ENCODE assay signal across 16 cellular contexts in the genomic region with DNA sequence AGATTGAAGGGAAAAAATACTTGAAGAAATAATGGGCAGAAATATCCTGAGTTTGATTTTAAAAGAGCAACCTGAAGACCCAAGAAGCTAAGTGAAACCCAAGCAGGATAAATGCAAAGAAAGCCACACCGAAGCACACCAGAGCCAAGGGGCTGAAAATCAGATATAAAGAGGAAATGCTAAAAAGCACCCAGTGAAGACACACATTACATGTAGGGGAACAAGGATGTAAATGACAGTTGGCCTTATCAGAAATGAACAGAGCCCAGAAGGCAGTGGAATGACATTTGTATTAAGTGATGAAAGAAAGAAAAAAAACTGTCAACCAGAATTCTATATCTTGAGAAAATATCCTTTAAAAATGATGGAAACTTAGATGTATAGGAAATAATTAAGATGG.
"Had no signal": no experiment of that assay in that cellular context is flagged by ENCODE, and none has a peak within 500 bp of the region (broad histone marks: within the 10 kb centered on the region; RNA-seq: fewer than 3 reads in every experiment).

No MANE protein-coding gene starts in this region.

- ATAC-seq: heart left ventricle; left cardiac atrium; lower lobe of right lung; natural killer cell; stimulated activated naive B cell treated with anti-CD40 and anti-IgM and Interleukin-4, amounts not matched to agents 10 μg/mL and 1 μg/mL and 100 μg/mL, for 72 hours had no signal

- DNase-seq: colonic mucosa; effector CD4-positive, alpha-beta T cell; endodermal cell; heart left ventricle; hypothalamus; kidney; left cardiac atrium; left ventricle myocardium inferior; lower lobe of right lung; natural killer cell; ovary; sigmoid colon; stimulated activated CD4-positive, alpha-beta T cell treated with anti-CD3 and anti-CD28 coated beads, Interleukin-2, amount 100 ng/mL, for 24 hours; stimulated activated CD4-positive, alpha-beta T cell treated with anti-CD3 and anti-CD28 coated beads, Interleukin-4, amount 100 ng/mL, for 4 hours; stimulated activated naive B cell treated with anti-CD40 and anti-IgM and Interleukin-4, amounts not matched to agents 10 μg/mL and 1 μg/mL and 100 μg/mL, for 72 hours; trophoblast cell had no signal
